ENCODE assay signal across 8 cellular contexts in the genomic region with DNA sequence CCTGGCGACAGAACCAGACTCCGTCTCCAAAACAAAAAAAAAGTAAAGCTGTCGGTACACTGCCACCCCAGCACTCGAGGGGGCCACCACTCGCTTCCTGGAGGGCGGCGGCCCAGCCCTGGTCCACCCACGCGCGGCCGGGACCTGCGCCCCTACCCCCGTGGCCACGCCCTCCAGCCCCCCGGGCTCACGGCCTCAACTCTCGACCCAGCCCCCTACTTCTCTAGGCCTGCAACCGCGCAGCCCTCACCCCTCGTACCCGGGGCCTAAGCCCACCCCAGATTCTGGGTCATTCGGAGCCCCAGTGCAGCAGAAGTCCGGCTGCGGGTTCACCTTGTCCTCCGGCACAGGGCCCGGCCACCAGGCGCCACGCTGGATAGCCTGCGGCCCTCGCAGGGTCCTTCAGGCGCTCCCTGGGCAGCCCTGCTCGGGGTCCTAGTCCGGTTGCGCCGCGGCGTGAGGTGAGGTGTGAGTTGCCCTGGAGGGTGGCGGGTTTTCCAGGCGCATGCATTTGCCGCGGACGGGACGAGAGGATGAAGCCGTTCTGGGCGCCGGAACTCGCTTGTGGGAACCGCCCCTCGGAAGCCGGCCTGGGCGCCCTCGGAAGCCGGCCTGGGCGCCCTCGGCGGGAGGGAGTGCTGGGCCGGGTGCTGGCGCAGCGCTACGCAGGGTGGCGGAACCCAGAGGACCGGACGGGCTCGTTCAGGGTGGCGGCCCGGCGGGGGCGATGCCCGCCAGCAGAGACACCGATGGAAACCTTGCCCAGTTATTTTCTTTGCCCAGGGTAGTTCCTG. TPM values are rescaled to one million over a fixed set of nuclear protein-coding genes. Genes with fewer than 3 reads are reported as not detected.
DNase-seq lines count a peak whose midpoint lies in the region; FAIRE-seq and TF ChIP-seq lines count a peak whose summit lies in the region.

Gene NME6, minus strand, starts transcription at position 348 of the 794 bp plus-strand sequence.

- H3K4me3 Mint-ChIP-seq in activated naive CD4-positive, alpha-beta T cell treated with anti-CD3 and anti-CD28 coated beads for 36 hours, result peak within 1 kb of the TSS; percentile 94

- DNase-seq in HEK293T (ENCODE audit: extremely low spot score) (peak; percentile 93), NB4 (ENCODE audit: low read depth) (peak; percentile 97), SK-N-DZ (ENCODE audit: low spot score) (peak; percentile 90), frontal cortex (ENCODE audit: low spot score in 2 of 2) (peak; percentile 83 to 84)
- DNase-seq in activated naive CD4-positive, alpha-beta T cell treated with anti-CD3 and anti-CD28 coated beads for 36 hours, result peak; percentile 94

- no peaks in the 10 kb centered on the region for H3K27me3 Mint-ChIP-seq in activated naive CD4-positive, alpha-beta T cell treated with anti-CD3 and anti-CD28 coated beads for 36 hours (ENCODE audit: low read depth)

- H3K9me3 ChIP-seq in ES-I3 (ENCODE audit: control insufficient read depth, insufficient read depth, low read length) (no peaks in the 10 kb centered on the region; the same call in 1 of the 2 replicates), neutrophil (no peaks in the 10 kb centered on the region)

- peak within 1 kb of the TSS; percentile 96 for H3K27ac Mint-ChIP-seq in activated naive CD4-positive, alpha-beta T cell treated with anti-CD3 and anti-CD28 coated beads for 36 hours

- TF ChIP-seq CTCF in NB4 (IDR thresholded peaks at IDR 0.05; ENCODE audit: low read depth, low read length) (no peak), neutrophil (IDR thresholded peaks at IDR 0.05) (peak; percentile 30), subcutaneous adipose tissue (IDR thresholded peaks at IDR 0.05; ENCODE audit: low read depth) (no peak)

- H3K4me1 Mint-ChIP-seq in activated naive CD4-positive, alpha-beta T cell treated with anti-CD3 and anti-CD28 coated beads for 36 hours (ENCODE audit: low read depth), result peaks cover 28% of the 10 kb centered on the region

- TF ChIP-seq POLR2A in NB4 (IDR thresholded peaks at IDR 0.05; ENCODE audit: extremely low read depth, insufficient read length), result peak; percentile 76

- CTCF ChIA-PET in HEK293T (lab: Yijun Ruan, JAX), result interaction anchor here (0.6 to 1.2 kb wide), 2 partner anchors 135 to 1742 kb away, joined by 3 to 7 read pairs; no protein-coding TSS in a partner anchor
- CTCF ChIA-PET in activated naive CD4-positive, alpha-beta T cell treated with anti-CD3 and anti-CD28 coated beads for 36 hours (lab: Charles Lee), result interaction anchor here (0.5 to 1.6 kb wide), 4 partner anchors 14 to 99 kb away, joined by 3 to 6 read pairs (median 4); partner anchors contain the start of gene ZNF589

- peaks cover 4% of the 10 kb centered on the region for H3K9me3 Mint-ChIP-seq in activated naive CD4-positive, alpha-beta T cell treated with anti-CD3 and anti-CD28 coated beads for 36 hours

- H3K36me3 Mint-ChIP-seq in activated naive CD4-positive, alpha-beta T cell treated with anti-CD3 and anti-CD28 coated beads for 36 hours (ENCODE audit: low read depth), result peaks cover 20% of the 10 kb centered on the region

- H3K27ac ChIP-seq in neutrophil, result peak within 1 kb of the TSS; percentile 94

- peak within 1 kb of the TSS; percentile 96 for H3K4me3 ChIP-seq in NB4 (ENCODE audit: low read depth, low read length)
- peak within 1 kb of the TSS; percentile 85 to 97 for H3K4me3 ChIP-seq in neutrophil (ENCODE audit: low read depth in 1 of 2, low read length in 1 of 2)

- peaks cover 10% of the 10 kb centered on the region; the same call in 1 of the 2 replicates for H3K36me3 ChIP-seq in ES-I3 (ENCODE audit: insufficient read depth, low read length)
- peaks cover 24% of the 10 kb centered on the region for H3K36me3 ChIP-seq in neutrophil

- no peak for FAIRE-seq in frontal cortex (lab: Jason Lieb, UNC)

- intact Hi-C loops in activated naive CD4-positive, alpha-beta T cell treated with anti-CD3 and anti-CD28 coated beads for 36 hours (cut with micrococcal nuclease), result loop anchor here (1.0 to 2.0 kb wide), 7 partner anchors 33 to 416 kb away; partner anchors contain the start of genes CDC25A, IP6K2, PFKFB4 and ZNF589

- POLR2A ChIA-PET in HEK293T (lab: Yijun Ruan, JAX), result interaction anchor here (1.2 to 2.2 kb wide), 3 partner anchors 11 to 114 kb away, joined by 5 to 7 read pairs (median 5); partner anchors contain the start of gene CDC25A

- H3K4me1 ChIP-seq in ES-I3 (ENCODE audit: insufficient read depth, low read length), result peaks cover 4% of the 10 kb centered on the region
- peaks cover 25% of the 10 kb centered on the region in 2 experiments for H3K4me1 ChIP-seq in neutrophil (ENCODE audit: control insufficient read depth in 1 of 2, insufficient read depth in 1 of 2, low read depth in 1 of 2, low read length in 1 of 2)

- peak within 1 kb of the TSS; percentile 71 for H3K9ac ChIP-seq in ES-I3 (ENCODE audit: low read depth, low read length)

- no peaks in the 10 kb centered on the region for H3K27me3 ChIP-seq in neutrophil

TF ChIP-seq in HEK293T, 16 proteins besides CTCF, POLR2A, EP300 and RAD21:
- TF ChIP-seq ELF4 (IDR thresholded peaks at IDR 0.05) (no peak), LEF1 (IDR thresholded peaks at IDR 0.05; ENCODE audit: borderline replicate concordance) (no peak), FOXK2 (IDR thresholded peaks at IDR 0.05) (no peak), SUZ12 (IDR thresholded peaks at IDR 0.05) (no peak), L3MBTL2 (conservative IDR thresholded peaks at IDR 0.05) (peak; percentile 99), TARDBP (IDR thresholded peaks at IDR 0.05) (peak; percentile 74), BHLHE40 (IDR thresholded peaks at IDR 0.05; ENCODE audit: borderline replicate concordance) (no peak), SP1 (IDR thresholded peaks at IDR 0.05) (no peak)
TF ChIP-seq in HEK293T: peak in this region for 2.

RNA-seq across cellular contexts. Expression of gene NME6, which starts in this region (rescaled TPM):
- 42.5 and 43.7 TPM in 2 replicates for polyA plus RNA-seq in SK-N-DZ (2014; cell fraction: cytosol; rRNA removed)
- 9.0 and 16.5 TPM in 2 replicates for polyA plus RNA-seq in SK-N-DZ (2014; cell fraction: nucleus; rRNA removed)
- total RNA-seq in activated naive CD4-positive, alpha-beta T cell treated with anti-CD3 and anti-CD28 coated beads for 36 hours, result 10 to 100 TPM; 17.7 to 24.4 TPM
- total RNA-seq in frontal cortex (20.8 TPM), subcutaneous adipose tissue (10 to 100 TPM; 18.5 to 25.4 (median 24.2) TPM)

Comparison
In these comparisons a context has a peak if more than half of its experiments do, and no peak if none do; other contexts are left out.
1. Peak in every context shown above with its lines: DNase-seq, H3K4me3 ChIP-seq and H3K27ac ChIP-seq.